Comparison of ENCODE assay signal across 1 cellular context in the genomic region with DNA sequence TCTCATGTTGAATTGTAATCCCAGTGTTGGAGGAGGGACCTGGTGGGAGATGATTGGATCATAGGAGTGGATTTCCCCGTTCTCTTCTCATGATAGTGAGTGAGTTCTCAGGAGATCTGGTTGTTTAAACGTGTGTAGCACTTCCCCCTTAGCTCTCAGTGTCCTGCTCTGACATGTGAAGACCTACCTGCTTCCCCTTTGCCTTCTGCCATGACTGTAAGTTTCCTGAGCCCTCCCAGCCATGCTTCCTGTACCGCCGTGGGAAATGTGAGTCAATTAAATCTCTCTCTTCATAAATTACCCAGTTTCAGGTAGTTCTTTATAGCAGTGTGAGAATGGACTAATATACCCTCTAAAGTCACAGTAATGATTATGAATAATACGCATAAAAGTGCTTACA.
TF ChIP-seq lines count a peak whose summit lies in the region.

No MANE protein-coding gene starts in this region.

TF ChIP-seq in GM12878, 131 proteins besides CTCF, POLR2A, EP300 and RAD21 (continued from another document):
- TF ChIP-seq, protein P1, sequence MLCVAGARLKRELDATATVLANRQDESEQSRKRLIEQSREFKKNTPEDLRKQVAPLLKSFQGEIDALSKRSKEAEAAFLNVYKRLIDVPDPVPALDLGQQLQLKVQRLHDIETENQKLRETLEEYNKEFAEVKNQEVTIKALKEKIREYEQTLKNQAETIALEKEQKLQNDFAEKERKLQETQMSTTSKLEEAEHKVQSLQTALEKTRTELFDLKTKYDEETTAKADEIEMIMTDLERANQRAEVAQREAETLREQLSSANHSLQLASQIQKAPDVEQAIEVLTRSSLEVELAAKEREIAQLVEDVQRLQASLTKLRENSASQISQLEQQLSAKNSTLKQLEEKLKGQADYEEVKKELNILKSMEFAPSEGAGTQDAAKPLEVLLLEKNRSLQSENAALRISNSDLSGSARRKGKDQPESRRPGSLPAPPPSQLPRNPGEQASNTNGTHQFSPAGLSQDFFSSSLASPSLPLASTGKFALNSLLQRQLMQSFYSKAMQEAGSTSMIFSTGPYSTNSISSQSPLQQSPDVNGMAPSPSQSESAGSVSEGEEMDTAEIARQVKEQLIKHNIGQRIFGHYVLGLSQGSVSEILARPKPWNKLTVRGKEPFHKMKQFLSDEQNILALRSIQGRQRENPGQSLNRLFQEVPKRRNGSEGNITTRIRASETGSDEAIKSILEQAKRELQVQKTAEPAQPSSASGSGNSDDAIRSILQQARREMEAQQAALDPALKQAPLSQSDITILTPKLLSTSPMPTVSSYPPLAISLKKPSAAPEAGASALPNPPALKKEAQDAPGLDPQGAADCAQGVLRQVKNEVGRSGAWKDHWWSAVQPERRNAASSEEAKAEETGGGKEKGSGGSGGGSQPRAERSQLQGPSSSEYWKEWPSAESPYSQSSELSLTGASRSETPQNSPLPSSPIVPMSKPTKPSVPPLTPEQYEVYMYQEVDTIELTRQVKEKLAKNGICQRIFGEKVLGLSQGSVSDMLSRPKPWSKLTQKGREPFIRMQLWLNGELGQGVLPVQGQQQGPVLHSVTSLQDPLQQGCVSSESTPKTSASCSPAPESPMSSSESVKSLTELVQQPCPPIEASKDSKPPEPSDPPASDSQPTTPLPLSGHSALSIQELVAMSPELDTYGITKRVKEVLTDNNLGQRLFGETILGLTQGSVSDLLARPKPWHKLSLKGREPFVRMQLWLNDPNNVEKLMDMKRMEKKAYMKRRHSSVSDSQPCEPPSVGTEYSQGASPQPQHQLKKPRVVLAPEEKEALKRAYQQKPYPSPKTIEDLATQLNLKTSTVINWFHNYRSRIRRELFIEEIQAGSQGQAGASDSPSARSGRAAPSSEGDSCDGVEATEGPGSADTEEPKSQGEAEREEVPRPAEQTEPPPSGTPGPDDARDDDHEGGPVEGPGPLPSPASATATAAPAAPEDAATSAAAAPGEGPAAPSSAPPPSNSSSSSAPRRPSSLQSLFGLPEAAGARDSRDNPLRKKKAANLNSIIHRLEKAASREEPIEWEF (IDR thresholded peaks at IDR 0.05; ENCODE audit: insufficient replicate concordance, low read depth, low read length), result no peak
- TF ChIP-seq MEF2A (IDR thresholded peaks at IDR 0.05; ENCODE audit: insufficient read depth, low read depth, low read length) (no peak), GATAD2B (conservative IDR thresholded peaks at IDR 0.05; ENCODE audit: low read depth) (no peak), RAD51 (IDR thresholded peaks at IDR 0.05) (no peak), FOS (IDR thresholded peaks at IDR 0.05; ENCODE audit: borderline replicate concordance, extremely low read depth, insufficient read length) (no peak), ASH2L (IDR thresholded peaks at IDR 0.05; ENCODE audit: borderline replicate concordance, low read depth) (no peak)
- TF ChIP-seq, protein P2, sequence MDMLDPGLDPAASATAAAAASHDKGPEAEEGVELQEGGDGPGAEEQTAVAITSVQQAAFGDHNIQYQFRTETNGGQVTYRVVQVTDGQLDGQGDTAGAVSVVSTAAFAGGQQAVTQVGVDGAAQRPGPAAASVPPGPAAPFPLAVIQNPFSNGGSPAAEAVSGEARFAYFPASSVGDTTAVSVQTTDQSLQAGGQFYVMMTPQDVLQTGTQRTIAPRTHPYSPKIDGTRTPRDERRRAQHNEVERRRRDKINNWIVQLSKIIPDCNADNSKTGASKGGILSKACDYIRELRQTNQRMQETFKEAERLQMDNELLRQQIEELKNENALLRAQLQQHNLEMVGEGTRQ (IDR thresholded peaks at IDR 0.05; ENCODE audit: borderline replicate concordance, low read depth, low read length), result no peak
